ENCODE assay signal across 21 cellular contexts in genomic region chr11:35539256-35539655, GRCh38. TPM values are rescaled to one million over a fixed set of nuclear protein-coding genes. Genes with fewer than 3 reads are reported as not detected.
DNase-seq lines count a peak whose midpoint lies in the region; ATAC-seq and TF ChIP-seq lines count a peak whose summit lies in the region.
"Had no signal": no experiment of that assay in that cellular context is flagged by ENCODE, and none has a peak within 500 bp of the region (broad histone marks: within the 10 kb centered on the region; RNA-seq: fewer than 3 reads in every experiment).

No MANE protein-coding gene starts in this region.

- H4K20me1 ChIP-seq in MM.1S (ENCODE audit: insufficient read depth, low read length) = no peaks in the 10 kb centered on the region
- H4K20me1 ChIP-seq: BLaER1 had no signal

- no peak for DNase-seq in activated naive CD8-positive, alpha-beta T cell treated with anti-CD3 and anti-CD28 coated beads for 36 hours
- DNase-seq in brain microvascular endothelial cell (no peak), mesenchymal stem cell (no peak), upper lobe of right lung (no peak), MM.1S (no peak)
- DNase-seq in effector memory CD8-positive, alpha-beta T cell = no peak
- DNase-seq: activated naive CD4-positive, alpha-beta T cell treated with Interleukin-2 at 50 U/mL for 16 hours; activated T-cell treated with anti-CD3 and anti-CD28 coated beads, Interleukin-2, amount 50 U/mL, for 24 hours; Calu3; endodermal cell; natural killer cell; NCI-H1105 treated with DMSO at 0.1 percent for 48 hours; NCI-H510A; stimulated activated CD4-positive, alpha-beta T cell treated with anti-CD3 and anti-CD28 coated beads, Interleukin-2, amount 100 ng/mL, for 24 hours; stimulated activated naive CD4-positive, alpha-beta T cell treated with Interleukin-2 at 50 U/mL for 16 hours had no signal

- no peaks in the 10 kb centered on the region for H3K79me2 ChIP-seq in MM.1S (ENCODE audit: low read length)
- H3K79me2 ChIP-seq: parathyroid adenoma had no signal

- no peak overlapping the region for H2BK15ac ChIP-seq in mesenchymal stem cell (ENCODE audit: low read depth, poor library complexity, severe bottlenecking)

- no peak overlapping the region for H2BK120ac ChIP-seq in mesenchymal stem cell (ENCODE audit: low read depth, low read length)

- H3K36me3 ChIP-seq in brain microvascular endothelial cell (replicated peaks) (no peaks in the 10 kb centered on the region), mesenchymal stem cell (ENCODE audit: control insufficient read depth in 1 of 2, insufficient read depth in 2 of 2, low read depth in 1 of 2, low read length in 2 of 2) (no peaks in the 10 kb centered on the region), upper lobe of right lung (no peaks in the 10 kb centered on the region), MM.1S (replicated peaks; ENCODE audit: insufficient read depth, low read length) (no peaks in the 10 kb centered on the region)
- H3K36me3 ChIP-seq: BLaER1, tibial artery had no signal

- intact Hi-C loops in upper lobe of right lung (cut with DNase I) = no loop called here

- peak overlapping the region; percentile 38 for H3K27ac Mint-ChIP-seq in activated naive CD8-positive, alpha-beta T cell
- no peak overlapping the region for H3K27ac Mint-ChIP-seq in activated naive CD8-positive, alpha-beta T cell treated with anti-CD3 and anti-CD28 coated beads for 36 hours
- no peak overlapping the region for H3K27ac Mint-ChIP-seq in effector memory CD8-positive, alpha-beta T cell
- H3K27ac Mint-ChIP-seq: activated T-cell treated with anti-CD3 and anti-CD28 coated beads, Interleukin-2, amount 50 U/mL, for 24 hours; endodermal cell; natural killer cell had no signal

- H3K4me2 ChIP-seq in mesenchymal stem cell (ENCODE audit: low read length, poor library complexity, severe bottlenecking) (no peak overlapping the region), MM.1S (ENCODE audit: low read depth, low read length) (no peak overlapping the region)
- H3K4me2 ChIP-seq: BLaER1 had no signal

- H3K4me3 Mint-ChIP-seq in activated naive CD8-positive, alpha-beta T cell = no peak overlapping the region
- no peak overlapping the region for H3K4me3 Mint-ChIP-seq in activated naive CD8-positive, alpha-beta T cell treated with anti-CD3 and anti-CD28 coated beads for 36 hours
- H3K4me3 Mint-ChIP-seq in effector memory CD8-positive, alpha-beta T cell = no peak overlapping the region
- H3K4me3 Mint-ChIP-seq: activated T-cell treated with anti-CD3 and anti-CD28 coated beads, Interleukin-2, amount 50 U/mL, for 24 hours; endodermal cell; natural killer cell had no signal

- no peak for ATAC-seq in upper lobe of right lung
- ATAC-seq in GM18502 (IDR thresholded peaks at IDR 0.05; ENCODE audit: poor library complexity, unreplicated experiment) = no peak
- ATAC-seq in effector memory CD8-positive, alpha-beta T cell (replicated peaks) = no peak
- ATAC-seq: natural killer cell had no signal

- H3K79me1 ChIP-seq in mesenchymal stem cell (replicated peaks; ENCODE audit: low read length, poor library complexity, severe bottlenecking) = no peaks in the 10 kb centered on the region

- no peak for TF ChIP-seq CTCF in brain microvascular endothelial cell (IDR thresholded peaks at IDR 0.05; ENCODE audit: low read depth, low read length, missing control alignments)
- no peak for TF ChIP-seq CTCF in upper lobe of right lung (IDR thresholded peaks at IDR 0.05)
- TF ChIP-seq CTCF in MM.1S (IDR thresholded peaks at IDR 0.05; ENCODE audit: low read length) = no peak

- H2BK5ac ChIP-seq in mesenchymal stem cell (ENCODE audit: low read depth, low read length, poor library complexity, severe bottlenecking) = no peak overlapping the region

- H3K4me1 Mint-ChIP-seq in activated naive CD8-positive, alpha-beta T cell (ENCODE audit: low read depth) = no peaks in the 10 kb centered on the region
- H3K4me1 Mint-ChIP-seq in activated naive CD8-positive, alpha-beta T cell treated with anti-CD3 and anti-CD28 coated beads for 36 hours = no peaks in the 10 kb centered on the region
- H3K4me1 Mint-ChIP-seq in effector memory CD8-positive, alpha-beta T cell (ENCODE audit: low read depth in 2 of 2) = no peaks in the 10 kb centered on the region
- H3K4me1 Mint-ChIP-seq: natural killer cell had no signal

- H3K18ac ChIP-seq in mesenchymal stem cell (ENCODE audit: low read depth in 1 of 2, low read length in 2 of 2) = peak overlapping the region; percentile 1 to 48

- 69% methylated on average over 3 of the region's 3 CpGs for WGBS in mesenchymal stem cell

- H3K9me2 ChIP-seq in MM.1S (replicated peaks; ENCODE audit: insufficient read depth, low read length) = no peaks in the 10 kb centered on the region

- H3K4ac ChIP-seq in mesenchymal stem cell (ENCODE audit: low read depth in 1 of 2, low read length in 2 of 2) = peak overlapping the region in 1 of 2 experiments; percentile 59

- H3K27me3 ChIP-seq in brain microvascular endothelial cell (replicated peaks) = no peaks in the 10 kb centered on the region
- H3K27me3 ChIP-seq in mesenchymal stem cell (ENCODE audit: control insufficient read depth in 1 of 2, insufficient read depth in 1 of 2, low read length in 2 of 2) = peaks cover 0 to 7% of the 10 kb centered on the region in 2 experiments
- no peaks in the 10 kb centered on the region for H3K27me3 ChIP-seq in upper lobe of right lung
- no peaks in the 10 kb centered on the region for H3K27me3 ChIP-seq in MM.1S (replicated peaks; ENCODE audit: insufficient read depth, low read length)
- H3K27me3 ChIP-seq: BLaER1, tibial artery had no signal

- H2BK12ac ChIP-seq in mesenchymal stem cell (ENCODE audit: low read length in 2 of 2) = peak overlapping the region; percentile 29 to 78

- H3K36me3 Mint-ChIP-seq in activated naive CD8-positive, alpha-beta T cell = no peaks in the 10 kb centered on the region
- H3K36me3 Mint-ChIP-seq in activated naive CD8-positive, alpha-beta T cell treated with anti-CD3 and anti-CD28 coated beads for 36 hours = no peaks in the 10 kb centered on the region
- no peaks in the 10 kb centered on the region for H3K36me3 Mint-ChIP-seq in effector memory CD8-positive, alpha-beta T cell (ENCODE audit: insufficient read depth)
- H3K36me3 Mint-ChIP-seq: natural killer cell had no signal

- H3K4me3 ChIP-seq in brain microvascular endothelial cell (ENCODE audit: low read depth, low read length) (no peak overlapping the region), mesenchymal stem cell (ENCODE audit: insufficient read depth in 1 of 2, low read depth in 1 of 2, low read length in 2 of 2) (no peak overlapping the region), upper lobe of right lung (no peak overlapping the region), MM.1S (ENCODE audit: low read length) (no peak overlapping the region)
- H3K4me3 ChIP-seq: BLaER1, tibial artery had no signal

- H3K9me3 ChIP-seq in mesenchymal stem cell (ENCODE audit: control insufficient read depth, low read length) (no peaks in the 10 kb centered on the region), upper lobe of right lung (no peaks in the 10 kb centered on the region), MM.1S (replicated peaks; ENCODE audit: insufficient read depth, low read length) (no peaks in the 10 kb centered on the region)
- H3K9me3 ChIP-seq: BLaER1, tibial artery had no signal

- peak overlapping the region; percentile 87 for H3K9ac ChIP-seq in mesenchymal stem cell (ENCODE audit: low read length)
- H3K9ac ChIP-seq in MM.1S (ENCODE audit: low read length) = no peak overlapping the region
- H3K9ac ChIP-seq: BLaER1, parathyroid adenoma had no signal

- H2AFZ ChIP-seq in mesenchymal stem cell (ENCODE audit: low read depth, low read length) (no peak overlapping the region), MM.1S (ENCODE audit: low read length) (no peak overlapping the region)
- H2AFZ ChIP-seq: parathyroid adenoma had no signal

- in situ Hi-C loops in brain microvascular endothelial cell (cut with HindIII; ENCODE audit: low pct_ligation_motif_present, low sequenced_read_pairs) = no loop called here

- H2AK5ac ChIP-seq in mesenchymal stem cell (ENCODE audit: low read length, severe bottlenecking) = no peak overlapping the region

- H3K27me3 Mint-ChIP-seq in activated naive CD8-positive, alpha-beta T cell = peaks cover 10% of the 10 kb centered on the region
- H3K27me3 Mint-ChIP-seq in activated naive CD8-positive, alpha-beta T cell treated with anti-CD3 and anti-CD28 coated beads for 36 hours = peaks cover 14% of the 10 kb centered on the region
- H3K27me3 Mint-ChIP-seq in effector memory CD8-positive, alpha-beta T cell = peaks cover 52 to 53% of the 10 kb centered on the region in 2 donors

- peak overlapping the region; percentile 33 for H4K8ac ChIP-seq in mesenchymal stem cell (ENCODE audit: low read length)

- peak overlapping the region; percentile 59 for H4K91ac ChIP-seq in mesenchymal stem cell (ENCODE audit: low read length)

- H3K4me1 ChIP-seq in mesenchymal stem cell (ENCODE audit: control insufficient read depth, insufficient read depth, low read depth, low read length) (peaks cover 6% of the 10 kb centered on the region), upper lobe of right lung (no peaks in the 10 kb centered on the region), MM.1S (ENCODE audit: low read length) (no peaks in the 10 kb centered on the region)
- H3K4me1 ChIP-seq: BLaER1, parathyroid adenoma had no signal

- H3K23ac ChIP-seq in mesenchymal stem cell (ENCODE audit: low read length in 2 of 2) = no peak overlapping the region

- H3K9me3 Mint-ChIP-seq in activated naive CD8-positive, alpha-beta T cell (ENCODE audit: low read depth) = no peaks in the 10 kb centered on the region
- no peaks in the 10 kb centered on the region for H3K9me3 Mint-ChIP-seq in activated naive CD8-positive, alpha-beta T cell treated with anti-CD3 and anti-CD28 coated beads for 36 hours
- H3K9me3 Mint-ChIP-seq in effector memory CD8-positive, alpha-beta T cell = no peaks in the 10 kb centered on the region
- H3K9me3 Mint-ChIP-seq: activated T-cell treated with anti-CD3 and anti-CD28 coated beads, Interleukin-2, amount 50 U/mL, for 24 hours; endodermal cell; natural killer cell had no signal

- no peaks in the 10 kb centered on the region for H3F3A ChIP-seq in MM.1S (ENCODE audit: insufficient read depth, low read length)

- H3K14ac ChIP-seq in mesenchymal stem cell (ENCODE audit: low read length in 2 of 2) = no peak overlapping the region

- H3K27ac ChIP-seq in brain microvascular endothelial cell = peak overlapping the region; percentile 68
- no peak overlapping the region for H3K27ac ChIP-seq in mesenchymal stem cell (ENCODE audit: low read length, poor library complexity, severe bottlenecking)
- peak overlapping the region; percentile 30 for H3K27ac ChIP-seq in upper lobe of right lung
- no peak overlapping the region for H3K27ac ChIP-seq in MM.1S (ENCODE audit: low read length)
- H3K27ac ChIP-seq: 22Rv1, BLaER1, parathyroid adenoma, tibial artery had no signal

RNA-seq across cellular contexts. Expression of gene PAMR1, which starts 13.8 kb away (rescaled TPM):
- not detected for total RNA-seq in activated naive CD8-positive, alpha-beta T cell treated with anti-CD3 and anti-CD28 coated beads for 36 hours
- polyA plus RNA-seq in mesenchymal stem cell (2013, experiment 1 of 2) = 79.7 TPM
- polyA plus RNA-seq in mesenchymal stem cell (2013, experiment 2 of 2) = 80.3 TPM
- total RNA-seq in upper lobe of right lung = 12.4 TPM
- total RNA-seq: Calu3, natural killer cell had no signal

Comparison
In these comparisons a context has a peak if more than half of its experiments do, and no peak if none do; other contexts are left out.
1. H3K27ac ChIP-seq: peak in brain microvascular endothelial cell (single experiment) and upper lobe of right lung (single experiment); none in mesenchymal stem cell (single experiment) and MM.1S (single experiment).
2. RNA of gene PAMR1, which starts 13.8 kb away (total RNA-seq): 12.4 TPM in upper lobe of right lung (single experiment); not detected in activated naive CD8-positive, alpha-beta T cell treated with anti-CD3 and anti-CD28 coated beads for 36 hours; every median in the first group is over 10 times any median in the second.